In the genomic region with DNA sequence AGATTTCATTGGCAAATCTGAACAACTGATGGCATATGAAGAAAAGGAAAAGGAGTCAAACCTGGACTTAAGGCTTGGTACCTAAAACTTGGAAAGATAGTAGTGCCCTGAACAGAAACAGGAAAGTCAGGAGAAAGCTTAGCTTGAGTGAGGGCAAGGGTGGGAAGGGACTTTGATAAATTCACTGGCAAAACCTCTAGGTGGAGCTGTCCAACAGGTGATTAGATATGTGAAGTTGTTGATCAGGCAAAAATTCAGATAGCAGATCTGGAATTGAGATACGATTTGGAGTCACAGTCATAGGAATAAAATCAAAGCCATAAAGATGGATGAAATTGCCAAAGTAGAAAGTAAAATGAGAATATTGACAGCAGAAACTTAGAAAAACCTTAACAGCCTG, we compare ENCODE assay signal across 8 cellular contexts. TPM values are rescaled to one million over a fixed set of nuclear protein-coding genes. Genes with fewer than 3 reads are reported as not detected.
DNase-seq lines count a peak whose midpoint lies in the region; ATAC-seq lines count a peak whose summit lies in the region.

No MANE protein-coding gene starts in this region.

- in situ Hi-C loops in KBM-7 (cut with MboI; ENCODE audit: low pct_unique_long_range_greater_than_20kb, low sequenced_read_pairs): no loop called here

- ATAC-seq in GM18520 (IDR thresholded peaks at IDR 0.05; ENCODE audit: unreplicated experiment) (peak; percentile 45), HG03565 (IDR thresholded peaks at IDR 0.05; ENCODE audit: unreplicated experiment) (no peak)

- DNase-seq in DMS153 (lab: John Stamatoyannopoulos, UW) (peak; percentile 40), KBM-7 (peak; percentile 74), SK-N-DZ (ENCODE audit: low spot score) (peak; percentile 34), midbrain (lab: John Stamatoyannopoulos, UW) (peak; percentile 42), ureter (ENCODE audit: low spot score) (no peak)
- peak; percentile 50 for DNase-seq in effector CD4-positive, alpha-beta T cell

RNA-seq across cellular contexts. Expression of gene ZNF292, which starts 16.1 kb away (rescaled TPM):
- polyA plus RNA-seq in SK-N-DZ (2014; cell fraction: cytosol; rRNA removed): 13.4 and 13.8 TPM in 2 replicates
- 28.5 and 41.0 TPM in 2 replicates for polyA plus RNA-seq in SK-N-DZ (2014; cell fraction: nucleus; rRNA removed)
- total RNA-seq in ureter: 84.1 TPM

RNA-seq across cellular contexts. Expression of gene CGA, which starts 44.3 kb away (rescaled TPM):
- polyA plus RNA-seq in SK-N-DZ (2014; cell fraction: cytosol; rRNA removed): 0.68 TPM in 1 of 2 replicates, not detected in the other
- polyA plus RNA-seq in SK-N-DZ (2014; cell fraction: nucleus; rRNA removed): not detected in 2 replicates
- not detected for total RNA-seq in ureter
